ENCODE assay signal across 8 cellular contexts in the genomic region with DNA sequence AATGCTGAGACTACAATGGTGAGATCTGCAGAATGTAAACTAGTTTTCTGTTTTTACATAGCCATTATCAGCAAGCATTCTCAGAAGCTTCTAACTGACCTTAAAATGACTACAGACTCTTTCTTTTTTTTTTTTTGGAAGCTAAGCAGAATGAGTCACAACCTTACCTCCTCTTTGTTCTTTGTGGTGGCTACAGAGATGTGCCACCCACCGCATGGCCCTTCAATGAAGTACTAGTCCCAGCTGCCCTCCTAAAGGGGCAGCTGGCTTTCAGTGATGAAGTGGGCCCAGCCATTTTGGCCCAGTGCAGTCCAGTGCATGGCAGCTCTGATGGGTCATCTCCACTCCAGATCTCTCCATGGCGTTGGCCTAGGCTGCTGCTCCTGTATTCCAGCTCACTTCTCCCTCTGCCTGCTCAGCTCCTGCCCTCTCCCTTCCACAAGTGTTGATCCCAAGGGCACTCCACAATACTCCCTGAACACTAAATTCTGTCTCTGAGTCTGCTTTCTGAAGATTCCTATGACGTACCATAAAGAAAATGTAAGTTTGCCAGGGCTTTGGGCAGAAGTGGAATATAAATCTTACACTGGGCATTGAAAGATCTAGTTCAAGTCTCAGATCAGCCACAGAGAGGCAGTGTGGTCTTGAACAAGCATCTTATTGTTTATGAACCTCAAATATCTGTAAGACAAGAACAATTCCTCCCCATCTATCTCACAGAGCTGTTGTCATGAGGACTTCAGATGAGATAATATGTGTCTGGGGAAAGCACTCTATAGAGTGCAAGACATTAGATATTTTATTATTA.
DNase-seq lines count a peak whose midpoint lies in the region; ATAC-seq and TF ChIP-seq lines count a peak whose summit lies in the region.
"Had no signal": no experiment of that assay in that cellular context is flagged by ENCODE, and none has a peak within 500 bp of the region (broad histone marks: within the 10 kb centered on the region; RNA-seq: fewer than 3 reads in every experiment).

No MANE protein-coding gene starts in this region.

- 67 to 82% (median 70%) methylated on average over 3 of the region's 3 CpGs for WGBS in psoas muscle, 3 donors

- H3K27ac ChIP-seq in psoas muscle, result no peak overlapping the region

- no peak for ATAC-seq in psoas muscle
- ATAC-seq in HG03045 (IDR thresholded peaks at IDR 0.05; ENCODE audit: unreplicated experiment), result no peak

- H3K27me3 ChIP-seq in psoas muscle (ENCODE audit: insufficient read depth in 3 of 3, low read length in 2 of 3), result no peaks in the 10 kb centered on the region

- H3K9me3 ChIP-seq in psoas muscle, result no peaks in the 10 kb centered on the region

- intact Hi-C loops in psoas muscle (cut with DNase I), result no loop called here

- no peak overlapping the region for H3K4me3 ChIP-seq in psoas muscle

- in situ Hi-C loops in GM13976 (cut with MboI; ENCODE audit: low sequenced_read_pairs, unreplicated experiment), result no loop called here

- H3K4me1 ChIP-seq in psoas muscle, result no peaks in the 10 kb centered on the region

- TF ChIP-seq CTCF in GM13976 (IDR thresholded peaks at IDR 0.05; ENCODE audit: borderline replicate concordance, control extremely low read depth, extremely low read depth, insufficient read depth, missing control alignments) (peak; percentile 35), psoas muscle (IDR thresholded peaks at IDR 0.05) (peak; percentile 27)

- H3K36me3 ChIP-seq in psoas muscle (ENCODE audit: insufficient read depth in 1 of 2, low read depth in 1 of 2), result no peaks in the 10 kb centered on the region

- DNase-seq in GM13976 (ENCODE audit: low spot score), result peak; percentile 19
- peak; percentile 17 for DNase-seq in NCI-H146 treated with DMSO at 0.1 percent for 48 hours (lab: John Stamatoyannopoulos, UW; ENCODE audit: unreplicated experiment)
- peak; percentile 64 for DNase-seq in dedifferentiated amniotic fluid mesenchymal stem cell (ENCODE audit: extremely low spot score)
- DNase-seq in psoas muscle, result no peak
- DNase-seq in NCI-H446 (lab: John Stamatoyannopoulos, UW), result no peak
- no peak for DNase-seq in stimulated activated CD4-positive, alpha-beta T cell treated with anti-CD3 and anti-CD28 coated beads, Interleukin-2, amount 100 ng/mL, for 24 hours
- DNase-seq: cerebellar nuclear complex had no signal

Comparison
In these comparisons a context has a peak if more than half of its experiments do, and no peak if none do; other contexts are left out.
1. DNase-seq: peak in GM13976 (single experiment), NCI-H146 treated with DMSO at 0.1 percent for 48 hours (single experiment) and dedifferentiated amniotic fluid mesenchymal stem cell (single experiment); none in psoas muscle (0 of 2), NCI-H446 (0 of 2) and stimulated activated CD4-positive, alpha-beta T cell treated with anti-CD3 and anti-CD28 coated beads, Interleukin-2, amount 100 ng/mL, for 24 hours (0 of 2).